19 cellular contexts compared by ENCODE assay signal in the genomic region with DNA sequence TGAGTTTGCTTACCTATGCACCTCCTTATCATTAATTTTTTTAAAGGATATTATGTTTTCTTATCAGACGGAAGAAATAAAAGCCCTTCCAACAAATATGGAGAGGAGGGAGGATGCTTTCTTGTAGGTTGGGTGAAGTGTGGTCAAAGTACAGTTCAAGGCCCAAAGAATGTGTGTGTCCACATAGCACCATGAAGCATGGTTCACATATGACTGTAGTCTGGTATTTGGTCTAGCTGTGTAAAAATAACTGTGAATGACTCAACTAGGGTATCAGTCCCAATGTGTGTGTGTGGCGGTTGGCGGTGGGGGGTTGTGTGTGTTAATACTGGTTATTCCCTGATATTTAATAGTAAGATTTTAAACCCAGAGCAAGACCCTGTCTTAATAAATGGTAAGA.
DNase-seq lines count a peak whose midpoint lies in the region; ATAC-seq and TF ChIP-seq lines count a peak whose summit lies in the region.
"Had no signal": no experiment of that assay in that cellular context is flagged by ENCODE, and none has a peak within 500 bp of the region (broad histone marks: within the 10 kb centered on the region; RNA-seq: fewer than 3 reads in every experiment).

No MANE protein-coding gene starts in this region.

- intact Hi-C loops in natural killer cell (cut with micrococcal nuclease), result no loop called here
- intact Hi-C loops in mucosa of descending colon (cut with DNase I, micrococcal nuclease), result no loop called here

- peaks cover 22% of the 10 kb centered on the region for H3K79me1 ChIP-seq in mesenchymal stem cell (replicated peaks; ENCODE audit: low read length, poor library complexity, severe bottlenecking)

- H3K27me3 ChIP-seq in brain microvascular endothelial cell (replicated peaks) (no peaks in the 10 kb centered on the region), mesenchymal stem cell (ENCODE audit: control insufficient read depth in 1 of 2, insufficient read depth in 1 of 2, low read length in 2 of 2) (no peaks in the 10 kb centered on the region)

- no peak overlapping the region for H4K91ac ChIP-seq in mesenchymal stem cell (ENCODE audit: low read length)

- H3K36me3 Mint-ChIP-seq in natural killer cell treated with Interleukin-12 subunit alpha and Interleukin-12 subunit beta and Interleukin-15 and Interleukin-18, amount 100 ng/mL, for 72 hours, result peaks cover 6% of the 10 kb centered on the region
- H3K36me3 Mint-ChIP-seq in natural killer cell, result peaks cover 7% of the 10 kb centered on the region
- peaks cover 18% of the 10 kb centered on the region for H3K36me3 Mint-ChIP-seq in activated naive CD8-positive, alpha-beta T cell treated with anti-CD3 and anti-CD28 coated beads for 36 hours

- no peak overlapping the region for H3K9ac ChIP-seq in mesenchymal stem cell (ENCODE audit: low read length)

- H3K9me3 Mint-ChIP-seq in natural killer cell treated with Interleukin-12 subunit alpha and Interleukin-12 subunit beta and Interleukin-15 and Interleukin-18, amount 100 ng/mL, for 72 hours, result no peaks in the 10 kb centered on the region
- peaks cover 0 to 2% of the 10 kb centered on the region in 2 donors for H3K9me3 Mint-ChIP-seq in natural killer cell
- H3K9me3 Mint-ChIP-seq in activated naive CD8-positive, alpha-beta T cell treated with anti-CD3 and anti-CD28 coated beads for 36 hours, result no peaks in the 10 kb centered on the region

- H4K8ac ChIP-seq in mesenchymal stem cell (ENCODE audit: low read length), result no peak overlapping the region

- H3K36me3 ChIP-seq in brain microvascular endothelial cell (replicated peaks) (no peaks in the 10 kb centered on the region), mesenchymal stem cell (ENCODE audit: control insufficient read depth in 1 of 2, insufficient read depth in 2 of 2, low read depth in 1 of 2, low read length in 2 of 2) (peaks cover 11 to 22% of the 10 kb centered on the region in 2 experiments), mucosa of descending colon (ENCODE audit: low read depth) (no peaks in the 10 kb centered on the region)
- H3K36me3 ChIP-seq: thoracic aorta had no signal

- H3K4me3 Mint-ChIP-seq in natural killer cell treated with Interleukin-12 subunit alpha and Interleukin-12 subunit beta and Interleukin-15 and Interleukin-18, amount 100 ng/mL, for 72 hours, result no peak overlapping the region
- no peak overlapping the region for H3K4me3 Mint-ChIP-seq in natural killer cell
- H3K4me3 Mint-ChIP-seq in activated naive CD8-positive, alpha-beta T cell treated with anti-CD3 and anti-CD28 coated beads for 36 hours, result no peak overlapping the region
- H3K4me3 Mint-ChIP-seq: activated CD4-positive, alpha-beta T cell treated with anti-CD3 and anti-CD28 coated beads, Interleukin-2, amount 10 ng/mL, durations not matched to agents 7 days and 5 days; activated naive CD4-positive, alpha-beta T cell treated with anti-CD3 and anti-CD28 coated beads, Interleukin-2, amount 10 ng/mL, durations not matched to agents 7 days and 5 days; CD4-positive, alpha-beta memory T cell had no signal

- H3K27me3 Mint-ChIP-seq in natural killer cell treated with Interleukin-12 subunit alpha and Interleukin-12 subunit beta and Interleukin-15 and Interleukin-18, amount 100 ng/mL, for 72 hours, result no peaks in the 10 kb centered on the region
- H3K27me3 Mint-ChIP-seq in natural killer cell (ENCODE audit: low read depth in 2 of 2), result no peaks in the 10 kb centered on the region
- no peaks in the 10 kb centered on the region for H3K27me3 Mint-ChIP-seq in activated naive CD8-positive, alpha-beta T cell treated with anti-CD3 and anti-CD28 coated beads for 36 hours
- H3K27me3 Mint-ChIP-seq: activated CD4-positive, alpha-beta T cell treated with anti-CD3 and anti-CD28 coated beads, Interleukin-2, amount 10 ng/mL, durations not matched to agents 7 days and 5 days; activated naive CD4-positive, alpha-beta T cell treated with anti-CD3 and anti-CD28 coated beads, Interleukin-2, amount 10 ng/mL, durations not matched to agents 7 days and 5 days; CD4-positive, alpha-beta memory T cell had no signal

- no peak overlapping the region for H2BK5ac ChIP-seq in mesenchymal stem cell (ENCODE audit: low read depth, low read length, poor library complexity, severe bottlenecking)

- H3K9me3 ChIP-seq in mesenchymal stem cell (ENCODE audit: control insufficient read depth, low read length) (no peaks in the 10 kb centered on the region), mucosa of descending colon (no peaks in the 10 kb centered on the region)
- H3K9me3 ChIP-seq: thoracic aorta had no signal

- WGBS in mesenchymal stem cell, result 100% methylated on average over 3 of the region's 3 CpGs

- H2BK120ac ChIP-seq in mesenchymal stem cell (ENCODE audit: low read depth, low read length), result no peak overlapping the region

- H3K4me2 ChIP-seq in mesenchymal stem cell (ENCODE audit: low read length, poor library complexity, severe bottlenecking), result no peak overlapping the region

- H3K27ac ChIP-seq in brain microvascular endothelial cell (peak overlapping the region; percentile 53), mesenchymal stem cell (ENCODE audit: low read length, poor library complexity, severe bottlenecking) (no peak overlapping the region)
- H3K27ac ChIP-seq: coronary artery, RWPE1, thoracic aorta had no signal

- H3K18ac ChIP-seq in mesenchymal stem cell (ENCODE audit: low read depth in 1 of 2, low read length in 2 of 2), result no peak overlapping the region

- TF ChIP-seq CTCF in natural killer cell (IDR thresholded peaks at IDR 0.05) (no peak), brain microvascular endothelial cell (IDR thresholded peaks at IDR 0.05; ENCODE audit: low read depth, low read length, missing control alignments) (no peak), mucosa of descending colon (IDR thresholded peaks at IDR 0.05) (no peak)

- no peak overlapping the region for H2AFZ ChIP-seq in mesenchymal stem cell (ENCODE audit: low read depth, low read length)

- peak overlapping the region in 1 of 2 donors; percentile 45 for H3K27ac Mint-ChIP-seq in natural killer cell treated with Interleukin-12 subunit alpha and Interleukin-12 subunit beta and Interleukin-15 and Interleukin-18, amount 100 ng/mL, for 72 hours
- H3K27ac Mint-ChIP-seq in natural killer cell, result peak overlapping the region in 1 of 2 donors; percentile 65
- H3K27ac Mint-ChIP-seq in activated naive CD8-positive, alpha-beta T cell treated with anti-CD3 and anti-CD28 coated beads for 36 hours, result no peak overlapping the region
- H3K27ac Mint-ChIP-seq: activated CD4-positive, alpha-beta T cell treated with anti-CD3 and anti-CD28 coated beads, Interleukin-2, amount 10 ng/mL, durations not matched to agents 7 days and 5 days; activated naive CD4-positive, alpha-beta T cell treated with anti-CD3 and anti-CD28 coated beads, Interleukin-2, amount 10 ng/mL, durations not matched to agents 7 days and 5 days had no signal

- H3K14ac ChIP-seq in mesenchymal stem cell (ENCODE audit: low read length in 2 of 2), result no peak overlapping the region

- peak; percentile 69 to 77 for ATAC-seq in natural killer cell treated with Interleukin-12 subunit alpha and Interleukin-12 subunit beta and Interleukin-15 and Interleukin-18, amount 100 ng/mL, for 72 hours
- ATAC-seq in natural killer cell (no peak), mucosa of descending colon (no peak), GM21737 (IDR thresholded peaks at IDR 0.05; ENCODE audit: unreplicated experiment) (no peak)

- no peak for DNase-seq in natural killer cell treated with Interleukin-12 subunit alpha and Interleukin-12 subunit beta and Interleukin-15 and Interleukin-18, amount 100 ng/mL, for 72 hours (ENCODE audit: low spot score)
- no peak for DNase-seq in natural killer cell
- DNase-seq in brain microvascular endothelial cell, result peak; percentile 85
- peak; percentile 77 for DNase-seq in mesenchymal stem cell
- DNase-seq in HK-2 (ENCODE audit: unreplicated experiment), result no peak
- no peak for DNase-seq in mucosa of descending colon
- DNase-seq in activated naive CD8-positive, alpha-beta T cell treated with anti-CD3 and anti-CD28 coated beads for 36 hours, result no peak
- DNase-seq: activated CD4-positive, alpha-beta T cell treated with anti-CD3 and anti-CD28 coated beads, Interleukin-2, amount 10 ng/mL, durations not matched to agents 7 days and 5 days; activated naive CD4-positive, alpha-beta T cell treated with anti-CD3 and anti-CD28 coated beads, Interleukin-2, amount 10 ng/mL, durations not matched to agents 7 days and 5 days; activated T-cell treated with anti-CD3 and anti-CD28 coated beads for 4 hours; CD4-positive, alpha-beta memory T cell; DMS79 treated with DMSO at 0.1 percent for 48 hours; MM.1S; NCI-H2227 treated with DMSO at 0.1 percent for 48 hours; stimulated activated CD4-positive, alpha-beta T cell treated with anti-CD3 and anti-CD28 coated beads, Interleukin-12 subunit alpha, Interleukin-12 subunit beta, amount 100 ng/mL, for 4 hours had no signal

- H2BK12ac ChIP-seq in mesenchymal stem cell (ENCODE audit: low read length in 2 of 2), result no peak overlapping the region

- H3K4me3 ChIP-seq in brain microvascular endothelial cell (ENCODE audit: low read depth, low read length), result no peak overlapping the region
- no peak overlapping the region for H3K4me3 ChIP-seq in mesenchymal stem cell (ENCODE audit: insufficient read depth in 1 of 2, low read depth in 1 of 2, low read length in 2 of 2)
- no peak overlapping the region for H3K4me3 ChIP-seq in mucosa of descending colon
- H3K4me3 ChIP-seq: coronary artery, thoracic aorta had no signal

- H3K23ac ChIP-seq in mesenchymal stem cell (ENCODE audit: low read length in 2 of 2), result no peak overlapping the region

- no peak overlapping the region for H2BK15ac ChIP-seq in mesenchymal stem cell (ENCODE audit: low read depth, poor library complexity, severe bottlenecking)

- no peak overlapping the region for H2AK5ac ChIP-seq in mesenchymal stem cell (ENCODE audit: low read length, severe bottlenecking)

- peaks cover 41 to 42% of the 10 kb centered on the region in 2 donors for H3K4me1 Mint-ChIP-seq in natural killer cell treated with Interleukin-12 subunit alpha and Interleukin-12 subunit beta and Interleukin-15 and Interleukin-18, amount 100 ng/mL, for 72 hours (ENCODE audit: low read depth in 2 of 2)
- peaks cover 28 to 41% of the 10 kb centered on the region in 2 donors for H3K4me1 Mint-ChIP-seq in natural killer cell
- peaks cover 31% of the 10 kb centered on the region for H3K4me1 Mint-ChIP-seq in activated naive CD8-positive, alpha-beta T cell treated with anti-CD3 and anti-CD28 coated beads for 36 hours

- no peak overlapping the region for H3K4ac ChIP-seq in mesenchymal stem cell (ENCODE audit: low read depth in 1 of 2, low read length in 2 of 2)

- H3K4me1 ChIP-seq in mesenchymal stem cell (ENCODE audit: control insufficient read depth, insufficient read depth, low read depth, low read length) (peaks cover 3% of the 10 kb centered on the region), mucosa of descending colon (ENCODE audit: low read depth) (no peaks in the 10 kb centered on the region)

- in situ Hi-C loops in brain microvascular endothelial cell (cut with HindIII; ENCODE audit: low pct_ligation_motif_present, low sequenced_read_pairs), result no loop called here

Comparison
In these comparisons a context has a peak if more than half of its experiments do, and no peak if none do; other contexts are left out.
1. ATAC-seq: peak in natural killer cell treated with Interleukin-12 subunit alpha and Interleukin-12 subunit beta and Interleukin-15 and Interleukin-18, amount 100 ng/mL, for 72 hours (2 of 2); none in natural killer cell (0 of 3), mucosa of descending colon (single experiment) and GM21737 (single experiment).
2. DNase-seq: peak in brain microvascular endothelial cell (single experiment) and mesenchymal stem cell (single experiment); none in natural killer cell treated with Interleukin-12 subunit alpha and Interleukin-12 subunit beta and Interleukin-15 and Interleukin-18, amount 100 ng/mL, for 72 hours (single experiment), natural killer cell (single experiment), HK-2 (single experiment), mucosa of descending colon (0 of 3) and activated naive CD8-positive, alpha-beta T cell treated with anti-CD3 and anti-CD28 coated beads for 36 hours (single experiment).